ENCODE assay signal across 12 cellular contexts in genomic region chr11:95245038-95245437, GRCh38. TPM values are rescaled to one million over a fixed set of nuclear protein-coding genes. Genes with fewer than 3 reads are reported as not detected.
DNase-seq lines count a peak whose midpoint lies in the region; ATAC-seq and TF ChIP-seq lines count a peak whose summit lies in the region.
"Had no signal": no experiment of that assay in that cellular context is flagged by ENCODE, and none has a peak within 500 bp of the region (broad histone marks: within the 10 kb centered on the region; RNA-seq: fewer than 3 reads in every experiment).

No MANE protein-coding gene starts in this region.

- H3K27me3 Mint-ChIP-seq in activated naive CD4-positive, alpha-beta T cell treated with anti-CD3 and anti-CD28 coated beads for 36 hours (ENCODE audit: low read depth): no peaks in the 10 kb centered on the region
- H3K27me3 Mint-ChIP-seq in activated B cell treated with CpG ODN at 0.5 μM for 24 hours (no peaks in the 10 kb centered on the region), osteocyte (ENCODE audit: unreplicated experiment) (no peaks in the 10 kb centered on the region)
- no peaks in the 10 kb centered on the region for H3K27me3 Mint-ChIP-seq in stimulated activated naive CD8-positive, alpha-beta T cell treated with anti-CD3 and anti-CD28 coated beads, Interleukin-15, amount 100 ng/mL, for 72 hours
- H3K27me3 Mint-ChIP-seq: B cell had no signal

- ATAC-seq in activated B cell treated with CpG ODN at 0.5 μM for 24 hours (ENCODE audit: low read depth) (no peak), foreskin keratinocyte (peak; percentile 100), GM21825 (IDR thresholded peaks at IDR 0.05; ENCODE audit: unreplicated experiment) (no peak), HG02885 (IDR thresholded peaks at IDR 0.05; ENCODE audit: poor library complexity, unreplicated experiment) (no peak)
- peak; percentile 72 for ATAC-seq in stimulated activated naive CD8-positive, alpha-beta T cell treated with anti-CD3 and anti-CD28 coated beads, Interleukin-15, amount 100 ng/mL, for 72 hours

- H3K27ac ChIP-seq in foreskin keratinocyte: peak overlapping the region; percentile 94
- H3K27ac ChIP-seq: cardiac muscle cell had no signal

- no peaks in the 10 kb centered on the region for H3K9me3 Mint-ChIP-seq in activated naive CD4-positive, alpha-beta T cell treated with anti-CD3 and anti-CD28 coated beads for 36 hours
- H3K9me3 Mint-ChIP-seq in activated B cell treated with CpG ODN at 0.5 μM for 24 hours: no peaks in the 10 kb centered on the region
- H3K9me3 Mint-ChIP-seq in stimulated activated naive CD8-positive, alpha-beta T cell treated with anti-CD3 and anti-CD28 coated beads, Interleukin-15, amount 100 ng/mL, for 72 hours: no peaks in the 10 kb centered on the region
- no peaks in the 10 kb centered on the region for H3K9me3 Mint-ChIP-seq in osteocyte (ENCODE audit: unreplicated experiment)
- H3K9me3 Mint-ChIP-seq: HFFc6 had no signal

- peak; percentile 54 for DNase-seq in activated naive CD4-positive, alpha-beta T cell treated with anti-CD3 and anti-CD28 coated beads for 36 hours
- no peak for DNase-seq in activated naive CD4-positive, alpha-beta T cell (lab: John Stamatoyannopoulos, UW)
- DNase-seq in activated B cell treated with CpG ODN at 0.5 μM for 24 hours: no peak
- DNase-seq in foreskin keratinocyte: peak; percentile 97 to 99
- DNase-seq in stimulated activated naive CD8-positive, alpha-beta T cell treated with anti-CD3 and anti-CD28 coated beads, Interleukin-15, amount 100 ng/mL, for 72 hours: no peak
- no peak for DNase-seq in osteocyte (ENCODE audit: extremely low spot score, unreplicated experiment)
- DNase-seq: HFFc6, NCI-H526 treated with DMSO at 0.1 percent for 48 hours had no signal

- TF ChIP-seq CTCF in activated B cell treated with CpG ODN at 0.5 μM for 24 hours (IDR thresholded peaks at IDR 0.05): no peak
- peak; percentile 12 for TF ChIP-seq CTCF in foreskin keratinocyte (conservative IDR thresholded peaks at IDR 0.05)
- no peak for TF ChIP-seq CTCF in osteocyte (IDR thresholded peaks at IDR 0.05)

- H3K27me3 ChIP-seq in foreskin keratinocyte: no peaks in the 10 kb centered on the region
- H3K27me3 ChIP-seq: cardiac muscle cell had no signal

- POLR2A ChIA-PET in activated B cell treated with CpG ODN at 0.5 μM for 24 hours (lab: Charles Lee): interaction anchor here (0.6 to 6.5 kb wide), 3 partner anchors 9 to 540 kb away, joined by 5 to 81 read pairs (median 18); partner anchors contain the start of gene SESN3

- intact Hi-C loops in activated naive CD4-positive, alpha-beta T cell treated with anti-CD3 and anti-CD28 coated beads for 36 hours (cut with micrococcal nuclease): no loop called here
- intact Hi-C loops in activated B cell treated with CpG ODN at 0.5 μM for 24 hours (cut with micrococcal nuclease): no loop called here

- no peaks in the 10 kb centered on the region for H3K36me3 Mint-ChIP-seq in activated naive CD4-positive, alpha-beta T cell treated with anti-CD3 and anti-CD28 coated beads for 36 hours (ENCODE audit: low read depth)
- H3K36me3 Mint-ChIP-seq in activated B cell treated with CpG ODN at 0.5 μM for 24 hours (ENCODE audit: low read depth) (no peaks in the 10 kb centered on the region), osteocyte (ENCODE audit: unreplicated experiment) (no peaks in the 10 kb centered on the region)

- H3K27ac Mint-ChIP-seq in activated naive CD4-positive, alpha-beta T cell treated with anti-CD3 and anti-CD28 coated beads for 36 hours: peak overlapping the region; percentile 64
- H3K27ac Mint-ChIP-seq in activated B cell treated with CpG ODN at 0.5 μM for 24 hours (peak overlapping the region; percentile 73), osteocyte (ENCODE audit: unreplicated experiment) (no peak overlapping the region)
- no peak overlapping the region for H3K27ac Mint-ChIP-seq in stimulated activated naive CD8-positive, alpha-beta T cell treated with anti-CD3 and anti-CD28 coated beads, Interleukin-15, amount 100 ng/mL, for 72 hours
- H3K27ac Mint-ChIP-seq: HFFc6 had no signal

- peaks cover 12% of the 10 kb centered on the region for H3K4me1 ChIP-seq in foreskin keratinocyte

- H3K4me1 Mint-ChIP-seq in activated naive CD4-positive, alpha-beta T cell treated with anti-CD3 and anti-CD28 coated beads for 36 hours (ENCODE audit: low read depth): peaks cover 41% of the 10 kb centered on the region
- H3K4me1 Mint-ChIP-seq in activated B cell treated with CpG ODN at 0.5 μM for 24 hours (peaks cover 62% of the 10 kb centered on the region), osteocyte (ENCODE audit: unreplicated experiment) (peaks cover 42% of the 10 kb centered on the region)
- peaks cover 16% of the 10 kb centered on the region for H3K4me1 Mint-ChIP-seq in stimulated activated naive CD8-positive, alpha-beta T cell treated with anti-CD3 and anti-CD28 coated beads, Interleukin-15, amount 100 ng/mL, for 72 hours

- no peak overlapping the region for H3K4me3 Mint-ChIP-seq in activated naive CD4-positive, alpha-beta T cell treated with anti-CD3 and anti-CD28 coated beads for 36 hours
- H3K4me3 Mint-ChIP-seq in activated B cell treated with CpG ODN at 0.5 μM for 24 hours (no peak overlapping the region), osteocyte (ENCODE audit: unreplicated experiment) (no peak overlapping the region)
- H3K4me3 Mint-ChIP-seq in stimulated activated naive CD8-positive, alpha-beta T cell treated with anti-CD3 and anti-CD28 coated beads, Interleukin-15, amount 100 ng/mL, for 72 hours: no peak overlapping the region
- H3K4me3 Mint-ChIP-seq: B cell, HFFc6 had no signal

- CTCF ChIA-PET in activated naive CD4-positive, alpha-beta T cell treated with anti-CD3 and anti-CD28 coated beads for 36 hours (lab: Charles Lee): interaction anchor here (1.0 to 1.4 kb wide), 2 partner anchors 13 to 93 kb away, joined by 6 to 8 read pairs; partner anchors contain the start of gene SESN3
- CTCF ChIA-PET in activated B cell treated with CpG ODN at 0.5 μM for 24 hours (lab: Charles Lee): interaction anchor here (1.3 to 2.5 kb wide), 2 partner anchors 13 to 51 kb away, joined by 3 to 6 read pairs; no protein-coding TSS in a partner anchor

RNA-seq across cellular contexts. Expression of gene SESN3, which starts 14.0 kb away (rescaled TPM):
- 10 to 100 TPM; 17.5 to 18.1 TPM for total RNA-seq in activated naive CD4-positive, alpha-beta T cell treated with anti-CD3 and anti-CD28 coated beads for 36 hours
- total RNA-seq in activated B cell treated with CpG ODN at 0.5 μM for 24 hours (82.3 and 87.2 TPM in 2 replicates), foreskin keratinocyte (8.3 and 8.4 TPM in 2 replicates), osteocyte (84.8 and 91.6 TPM in 2 replicates)
- polyA plus RNA-seq in foreskin keratinocyte: 1.5 and 1.9 TPM in 2 replicates

Comparison
In these comparisons a context has a peak if more than half of its experiments do, and no peak if none do; other contexts are left out.
1. DNase-seq: peak in activated naive CD4-positive, alpha-beta T cell treated with anti-CD3 and anti-CD28 coated beads for 36 hours (single experiment) and foreskin keratinocyte (2 of 2); none in activated naive CD4-positive, alpha-beta T cell (0 of 4), activated B cell treated with CpG ODN at 0.5 μM for 24 hours (single experiment), stimulated activated naive CD8-positive, alpha-beta T cell treated with anti-CD3 and anti-CD28 coated beads, Interleukin-15, amount 100 ng/mL, for 72 hours (0 of 2) and osteocyte (single experiment).
2. H3K27ac Mint-ChIP-seq: peak in activated naive CD4-positive, alpha-beta T cell treated with anti-CD3 and anti-CD28 coated beads for 36 hours (single experiment) and activated B cell treated with CpG ODN at 0.5 μM for 24 hours (single experiment); none in stimulated activated naive CD8-positive, alpha-beta T cell treated with anti-CD3 and anti-CD28 coated beads, Interleukin-15, amount 100 ng/mL, for 72 hours (0 of 2) and osteocyte (single experiment).
3. ATAC-seq: peak in foreskin keratinocyte (single experiment) and stimulated activated naive CD8-positive, alpha-beta T cell treated with anti-CD3 and anti-CD28 coated beads, Interleukin-15, amount 100 ng/mL, for 72 hours (single experiment); none in activated B cell treated with CpG ODN at 0.5 μM for 24 hours (single experiment), GM21825 (single experiment) and HG02885 (single experiment).